13 cellular contexts compared by ENCODE assay signal in genomic region chr1:92315766-92316413, GRCh38. TPM values are rescaled to one million over a fixed set of nuclear protein-coding genes. Genes with fewer than 3 reads are reported as not detected.
DNase-seq lines count a peak whose midpoint lies in the region; ATAC-seq and TF ChIP-seq lines count a peak whose summit lies in the region.
"Had no signal": no experiment of that assay in that cellular context is flagged by ENCODE, and none has a peak within 500 bp of the region (broad histone marks: within the 10 kb centered on the region; RNA-seq: fewer than 3 reads in every experiment).

No MANE protein-coding gene starts in this region.

- in situ Hi-C loops in gastrocnemius medialis (cut with MboI; ENCODE audit: low sequenced_read_pairs in 4 of 4) (loop anchor here in 3 of 4 donors (25.0 kb wide), 2 partner anchors 296 to 496 kb away; no protein-coding TSS in a partner anchor), GM23248 (cut with MboI) (loop anchor here (25.0 kb wide), 1 partner anchor 296 kb away; no protein-coding TSS in a partner anchor)

- H3F3A ChIP-seq in GM23248 (ENCODE audit: insufficient read depth): no peaks in the 10 kb centered on the region

- no peak overlapping the region for H3K4me2 ChIP-seq in GM23248 (ENCODE audit: unreplicated experiment)

- H3K27ac Mint-ChIP-seq in activated CD8-positive, alpha-beta memory T cell treated with anti-CD3 and anti-CD28 coated beads, Interleukin-2, amount 10 ng/mL, durations not matched to agents 7 days and 5 days: peak overlapping the region; percentile 84
- peak overlapping the region; percentile 65 for H3K27ac Mint-ChIP-seq in activated naive CD8-positive, alpha-beta T cell

- no peak overlapping the region for H2AFZ ChIP-seq in GM23248

- peak; percentile 87 for DNase-seq in activated CD8-positive, alpha-beta memory T cell treated with anti-CD3 and anti-CD28 coated beads, Interleukin-2, amount 10 ng/mL, durations not matched to agents 7 days and 5 days
- DNase-seq in activated CD8-positive, alpha-beta memory T cell treated with anti-CD3 and anti-CD28 coated beads for 24 hours: no peak
- DNase-seq in T-helper 9 cell: peak; percentile 16
- peak; percentile 4 for DNase-seq in stimulated activated CD8-positive, alpha-beta memory T cell treated with anti-CD3 and anti-CD28 coated beads, Interleukin-12 subunit alpha, Interleukin-12 subunit beta, amount 100 ng/mL, for 4 hours (ENCODE audit: low read depth)
- no peak for DNase-seq in gastrocnemius medialis
- DNase-seq in MV-4-11 (lab: John Stamatoyannopoulos, UW): no peak
- no peak for DNase-seq in GM23248
- DNase-seq: dermis blood vessel endothelial cell, NCI-H1436 treated with DMSO at 0.1 percent for 48 hours, NCI-H82 had no signal

- H3K27me3 Mint-ChIP-seq in activated CD8-positive, alpha-beta memory T cell treated with anti-CD3 and anti-CD28 coated beads, Interleukin-2, amount 10 ng/mL, durations not matched to agents 7 days and 5 days: no peaks in the 10 kb centered on the region
- H3K27me3 Mint-ChIP-seq in activated naive CD8-positive, alpha-beta T cell: no peaks in the 10 kb centered on the region

- no peak for TF ChIP-seq CTCF in gastrocnemius medialis (IDR thresholded peaks at IDR 0.05 in 4 of 5, conservative IDR thresholded peaks at IDR 0.05 in 1 of 5)

- no peaks in the 10 kb centered on the region for H3K79me2 ChIP-seq in GM23248 (ENCODE audit: insufficient read depth)

- no peaks in the 10 kb centered on the region for H3K9me2 ChIP-seq in GM23248 (ENCODE audit: insufficient read depth)

- H3K27ac ChIP-seq in gastrocnemius medialis (no peak overlapping the region), GM23248 (no peak overlapping the region)
- H3K27ac ChIP-seq: ascending aorta had no signal

- peaks cover 46% of the 10 kb centered on the region for H3K36me3 Mint-ChIP-seq in activated CD8-positive, alpha-beta memory T cell treated with anti-CD3 and anti-CD28 coated beads, Interleukin-2, amount 10 ng/mL, durations not matched to agents 7 days and 5 days
- H3K36me3 Mint-ChIP-seq in activated naive CD8-positive, alpha-beta T cell: peaks cover 22% of the 10 kb centered on the region

- H3K4me1 Mint-ChIP-seq in activated CD8-positive, alpha-beta memory T cell treated with anti-CD3 and anti-CD28 coated beads, Interleukin-2, amount 10 ng/mL, durations not matched to agents 7 days and 5 days: peaks cover 82% of the 10 kb centered on the region
- peaks cover 66% of the 10 kb centered on the region for H3K4me1 Mint-ChIP-seq in activated naive CD8-positive, alpha-beta T cell (ENCODE audit: low read depth)

- H3K4me3 ChIP-seq in gastrocnemius medialis (no peak overlapping the region), GM23248 (no peak overlapping the region)
- H3K4me3 ChIP-seq: ascending aorta, lung had no signal

- H3K4me3 Mint-ChIP-seq in activated CD8-positive, alpha-beta memory T cell treated with anti-CD3 and anti-CD28 coated beads, Interleukin-2, amount 10 ng/mL, durations not matched to agents 7 days and 5 days: peak overlapping the region; percentile 40
- H3K4me3 Mint-ChIP-seq in activated naive CD8-positive, alpha-beta T cell: peak overlapping the region; percentile 4

- H3K27me3 ChIP-seq in gastrocnemius medialis (no peaks in the 10 kb centered on the region), GM23248 (replicated peaks; ENCODE audit: insufficient read depth) (no peaks in the 10 kb centered on the region)
- H3K27me3 ChIP-seq: ascending aorta had no signal

- H3K36me3 ChIP-seq in gastrocnemius medialis (peaks cover 0 to 22% of the 10 kb centered on the region in 2 donors), GM23248 (ENCODE audit: low read depth) (peaks cover 13% of the 10 kb centered on the region)

- no peaks in the 10 kb centered on the region for H3K4me1 ChIP-seq in gastrocnemius medialis
- no peaks in the 10 kb centered on the region for H3K4me1 ChIP-seq in GM23248 (ENCODE audit: insufficient read depth)
- H3K4me1 ChIP-seq: ascending aorta had no signal

- TF ChIP-seq POLR2A in gastrocnemius medialis (IDR thresholded peaks at IDR 0.05): no peak

- ATAC-seq in activated CD8-positive, alpha-beta memory T cell treated with anti-CD3 and anti-CD28 coated beads, Interleukin-2, amount 10 ng/mL, durations not matched to agents 7 days and 5 days: peak; percentile 80
- no peak for ATAC-seq in gastrocnemius medialis

- intact Hi-C loops in gastrocnemius medialis (cut with DNase I; ENCODE audit: low total_unique reads): no loop called here

- H3K9me3 ChIP-seq in gastrocnemius medialis: no peaks in the 10 kb centered on the region
- no peaks in the 10 kb centered on the region for H3K9me3 ChIP-seq in GM23248 (ENCODE audit: low read depth)
- H3K9me3 ChIP-seq: ascending aorta had no signal

- no peaks in the 10 kb centered on the region for H3K9me3 Mint-ChIP-seq in activated CD8-positive, alpha-beta memory T cell treated with anti-CD3 and anti-CD28 coated beads, Interleukin-2, amount 10 ng/mL, durations not matched to agents 7 days and 5 days (ENCODE audit: low read depth)
- no peaks in the 10 kb centered on the region for H3K9me3 Mint-ChIP-seq in activated naive CD8-positive, alpha-beta T cell (ENCODE audit: low read depth)

- CTCF ChIA-PET in activated CD8-positive, alpha-beta memory T cell treated with anti-CD3 and anti-CD28 coated beads, Interleukin-2, amount 10 ng/mL, durations not matched to agents 7 days and 5 days (lab: Charles Lee): interaction anchor here (0.8 to 20.4 kb wide), 12 partner anchors 15 to 280 kb away, joined by 3 to 296 read pairs (median 4); partner anchors contain the start of gene GFI1

- H4K20me1 ChIP-seq in GM23248 (ENCODE audit: insufficient read depth): 0 out of 2 replicates have a peak, but pooled peaks cover 4% of the 10 kb centered on the region

- H3K9ac ChIP-seq in GM23248: no peak overlapping the region

- WGBS in GM23248 (ENCODE audit: low coverage in 1 of 2, low lambda C conversion rate in 2 of 2, missing lambda C conversion rate in 2 of 2), 2 experiments: 88 to 92% methylated on average over 6 of the region's 6 CpGs

RNA-seq across cellular contexts. Expression of gene RPAP2, which starts 17.0 kb away (rescaled TPM):
- total RNA-seq in activated CD8-positive, alpha-beta memory T cell treated with anti-CD3 and anti-CD28 coated beads, Interleukin-2, amount 10 ng/mL, durations not matched to agents 7 days and 5 days: 10 to 100 TPM; 37.1 to 41.4 TPM
- total RNA-seq in gastrocnemius medialis: 10 to 100 TPM; 11.4 to 19.1 (median 14.7) TPM
- total RNA-seq in GM23248 (2014; rRNA removed; shearing (Covaris generic)): 9.7 and 17.4 TPM in 2 replicates
- 25.5 and 25.8 TPM in 2 replicates for polyA plus RNA-seq in GM23248 (2016; fragmentation: Nextera tagmentation; extraction: Ambion mirVana)

RNA-seq across cellular contexts. Expression of gene GLMN, which starts 17.1 kb away (rescaled TPM):
- 10 to 100 TPM; 25.7 to 26.0 TPM for total RNA-seq in activated CD8-positive, alpha-beta memory T cell treated with anti-CD3 and anti-CD28 coated beads, Interleukin-2, amount 10 ng/mL, durations not matched to agents 7 days and 5 days
- total RNA-seq in gastrocnemius medialis: 1 to 10 TPM; 2.6 to 9.5 (median 5.2) TPM
- 10.7 and 13.0 TPM in 2 replicates for total RNA-seq in GM23248 (2014; rRNA removed; shearing (Covaris generic))
- 11.7 and 12.3 TPM in 2 replicates for polyA plus RNA-seq in GM23248 (2016; fragmentation: Nextera tagmentation; extraction: Ambion mirVana)

Comparison
In these comparisons a context has a peak if more than half of its experiments do, and no peak if none do; other contexts are left out.
1. DNase-seq: peak in activated CD8-positive, alpha-beta memory T cell treated with anti-CD3 and anti-CD28 coated beads, Interleukin-2, amount 10 ng/mL, durations not matched to agents 7 days and 5 days (single experiment), T-helper 9 cell (single experiment) and stimulated activated CD8-positive, alpha-beta memory T cell treated with anti-CD3 and anti-CD28 coated beads, Interleukin-12 subunit alpha, Interleukin-12 subunit beta, amount 100 ng/mL, for 4 hours (single experiment); none in activated CD8-positive, alpha-beta memory T cell treated with anti-CD3 and anti-CD28 coated beads for 24 hours (single experiment), gastrocnemius medialis (0 of 2), MV-4-11 (single experiment) and GM23248 (single experiment).